31 cellular contexts compared by ENCODE assay signal in the genomic region with DNA sequence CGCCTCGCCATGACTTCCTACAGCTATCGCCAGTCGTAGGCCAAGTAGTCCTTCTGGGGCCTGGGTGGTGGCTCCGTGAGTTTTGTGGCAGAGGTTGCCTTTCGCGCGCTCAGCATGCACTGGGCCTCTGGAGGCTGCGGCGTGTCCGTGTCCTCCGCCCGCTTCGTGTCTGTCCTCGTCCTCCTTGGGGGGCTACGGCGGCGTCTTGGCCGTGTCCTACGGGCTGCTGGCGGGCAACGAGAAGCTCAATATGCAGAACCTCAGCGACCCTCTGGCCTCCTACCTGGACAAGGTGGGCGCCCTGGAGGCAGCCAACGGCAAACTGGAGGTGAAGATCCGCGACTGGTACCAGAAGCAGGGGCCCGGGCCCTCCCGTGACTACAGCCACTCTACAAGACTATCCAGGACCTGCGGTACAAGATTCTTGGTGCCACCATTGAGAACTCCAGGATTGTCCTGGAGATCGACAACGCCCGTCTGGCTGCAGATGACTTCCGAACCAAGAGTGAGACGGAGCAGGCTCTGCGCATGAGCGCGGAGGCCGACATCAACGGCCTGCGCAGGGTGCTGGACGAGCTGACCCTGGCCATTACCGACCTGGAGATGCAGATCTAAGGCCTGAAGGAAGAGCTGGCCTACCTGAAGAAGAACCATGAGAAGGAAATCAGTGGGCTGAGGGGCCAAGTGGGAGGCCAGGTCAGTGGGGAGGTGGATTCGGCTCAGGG.
"Had no signal": no experiment of that assay in that cellular context is flagged by ENCODE, and none has a peak within 500 bp of the region (broad histone marks: within the 10 kb centered on the region; RNA-seq: fewer than 3 reads in every experiment).

No MANE protein-coding gene starts in this region.

- H3K27me3 Mint-ChIP-seq: activated CD4-positive, alpha-beta memory T cell treated with anti-CD3 and anti-CD28 coated beads for 36 hours; activated naive CD4-positive, alpha-beta T cell treated with anti-CD3 and anti-CD28 coated beads, Interleukin-2, amount 10 ng/mL, durations not matched to agents 7 days and 5 days had no signal

- H3K9me3 Mint-ChIP-seq: activated B cell treated with CpG ODN at 0.5 μM for 24 hours; activated T-helper 1 cell treated with anti-CD3 and anti-CD28 coated beads, Interleukin-12 subunit alpha, Interleukin-12 subunit beta, Interleukin-2, Interleukin-4 antibody, amounts not matched to agents 30 ng/mL and 10 ng/mL and 1 ng/mL, durations not matched to agents 14 hours and 24 hours and 36 hours had no signal

- DNase-seq: activated B cell treated with CpG ODN at 0.5 μM for 24 hours; activated CD4-positive, alpha-beta memory T cell treated with anti-CD3 and anti-CD28 coated beads for 36 hours; activated CD4-positive, alpha-beta T cell treated with anti-CD3 and anti-CD28 coated beads for 4 hours; activated CD4-positive, alpha-beta T cell treated with anti-CD3 and anti-CD28 coated beads, Interleukin-2, amount 50 U/mL, for 1 hour; activated CD4-positive, CD25-positive, alpha-beta regulatory T cell treated with anti-CD3 and anti-CD28 coated beads, Interleukin-2, amount 50 U/mL, for 72 hours; activated CD8-positive, alpha-beta memory T cell treated with anti-CD3 and anti-CD28 coated beads, Interleukin-2, amount 50 U/mL, for 4 hours; activated gamma-delta T cell treated with Interleukin-2 at 50 U/mL for 16 hours; activated naive CD4-positive, alpha-beta T cell treated with anti-CD3 and anti-CD28 coated beads, Interleukin-2, amount 10 ng/mL, durations not matched to agents 7 days and 5 days; activated naive CD8-positive, alpha-beta T cell treated with anti-CD3 and anti-CD28 coated beads for 36 hours; activated T-cell treated with anti-CD3 and anti-CD28 coated beads for 4 hours; activated T-cell treated with anti-CD3 and anti-CD28 coated beads, Interleukin-2, amount 50 U/mL, for 4 hours; amniotic stem cell; Kasumi-1; KG1; MG63; NCI-H1048; NCI-H1105 treated with DMSO at 0.1 percent for 48 hours; NCI-H1436; NCI-H1694; NCI-H1930; NCI-H2081 treated with DMSO at 0.1 percent for 48 hours; NCI-H226; NCI-H446 treated with DMSO at 0.1 percent for 48 hours; NCI-H524 treated with DMSO at 0.1 percent for 48 hours; SIG-M5; T-cell; T-helper 2 cell; T-helper 9 cell had no signal

- H3K4me1 Mint-ChIP-seq: activated B cell treated with CpG ODN at 0.5 μM for 24 hours; activated naive CD4-positive, alpha-beta T cell treated with anti-CD3 and anti-CD28 coated beads, Interleukin-2, amount 10 ng/mL, durations not matched to agents 7 days and 5 days; activated naive CD8-positive, alpha-beta T cell treated with anti-CD3 and anti-CD28 coated beads for 36 hours; T-cell had no signal

- H3K36me3 Mint-ChIP-seq: activated CD4-positive, alpha-beta memory T cell treated with anti-CD3 and anti-CD28 coated beads for 36 hours; activated naive CD4-positive, alpha-beta T cell treated with anti-CD3 and anti-CD28 coated beads, Interleukin-2, amount 10 ng/mL, durations not matched to agents 7 days and 5 days; activated naive CD8-positive, alpha-beta T cell treated with anti-CD3 and anti-CD28 coated beads for 36 hours; T-cell had no signal

- H3K4me3 Mint-ChIP-seq: activated B cell treated with CpG ODN at 0.5 μM for 24 hours; activated CD4-positive, alpha-beta memory T cell treated with anti-CD3 and anti-CD28 coated beads for 36 hours; activated naive CD4-positive, alpha-beta T cell treated with anti-CD3 and anti-CD28 coated beads, Interleukin-2, amount 10 ng/mL, durations not matched to agents 7 days and 5 days; activated naive CD8-positive, alpha-beta T cell treated with anti-CD3 and anti-CD28 coated beads for 36 hours; activated T-cell treated with anti-CD3 and anti-CD28 coated beads, Interleukin-2, amount 50 U/mL, for 4 hours; activated T-helper 1 cell treated with anti-CD3 and anti-CD28 coated beads, Interleukin-12 subunit alpha, Interleukin-12 subunit beta, Interleukin-2, Interleukin-4 antibody, amounts not matched to agents 30 ng/mL and 10 ng/mL and 1 ng/mL, durations not matched to agents 14 hours and 24 hours and 36 hours; T-cell had no signal

- ATAC-seq: activated T-cell treated with anti-CD3 and anti-CD28 coated beads, Interleukin-2, amount 50 U/mL, for 4 hours; Panc1; SK-N-SH treated with all-trans-retinoic acid at 6 μM for 48 hours; T-cell had no signal

- H3K27ac Mint-ChIP-seq: activated B cell treated with CpG ODN at 0.5 μM for 24 hours; activated CD4-positive, alpha-beta memory T cell treated with anti-CD3 and anti-CD28 coated beads for 36 hours; activated naive CD4-positive, alpha-beta T cell treated with anti-CD3 and anti-CD28 coated beads, Interleukin-2, amount 10 ng/mL, durations not matched to agents 7 days and 5 days; activated naive CD8-positive, alpha-beta T cell treated with anti-CD3 and anti-CD28 coated beads for 36 hours; activated T-helper 1 cell treated with anti-CD3 and anti-CD28 coated beads, Interleukin-12 subunit alpha, Interleukin-12 subunit beta, Interleukin-2, Interleukin-4 antibody, amounts not matched to agents 30 ng/mL and 10 ng/mL and 1 ng/mL, durations not matched to agents 14 hours and 24 hours and 36 hours; T-cell had no signal
